Comparison of ENCODE assay signal across 8 cellular contexts in the genomic region with DNA sequence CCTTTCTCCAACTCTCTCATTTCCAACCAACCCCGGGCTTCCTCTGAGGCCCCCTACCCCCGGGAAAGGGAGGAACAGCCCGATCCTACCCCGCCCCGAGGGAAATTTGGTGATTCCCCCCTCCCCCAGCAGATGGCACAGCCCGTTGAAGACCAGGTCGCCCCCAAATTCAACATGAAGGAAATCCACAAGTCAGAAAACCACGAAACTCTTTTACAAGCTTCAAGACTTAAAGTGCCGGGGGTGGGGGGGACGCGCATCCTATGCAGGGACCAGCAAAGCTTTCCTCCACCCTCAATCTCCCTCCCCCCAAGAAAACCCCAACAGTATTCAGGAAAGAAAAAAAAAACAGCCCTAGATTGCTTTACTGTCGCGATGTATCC. TPM values are rescaled to one million over a fixed set of nuclear protein-coding genes. Genes with fewer than 3 reads are reported as not detected.
DNase-seq lines count a peak whose midpoint lies in the region; ATAC-seq and TF ChIP-seq lines count a peak whose summit lies in the region.

No MANE protein-coding gene starts in this region.

- no peaks in the 10 kb centered on the region for H3K27me3 Mint-ChIP-seq in activated CD8-positive, alpha-beta memory T cell treated with anti-CD3 and anti-CD28 coated beads, Interleukin-2, amount 10 ng/mL, durations not matched to agents 7 days and 5 days
- no peaks in the 10 kb centered on the region for H3K27me3 Mint-ChIP-seq in stimulated activated naive CD8-positive, alpha-beta T cell treated with anti-CD3 and anti-CD28 coated beads, Interleukin-15, Interleukin-2, amounts not matched to agents 100 ng/mL and 50 ng/mL, for 24 hours

- H3K9me3 ChIP-seq in WERI-Rb-1 (ENCODE audit: severe bottlenecking): no peaks in the 10 kb centered on the region

- no peak for TF ChIP-seq CTCF in WERI-Rb-1 (IDR thresholded peaks at IDR 0.05; ENCODE audit: low read depth, low read length)

- no peak for ATAC-seq in activated CD8-positive, alpha-beta memory T cell treated with anti-CD3 and anti-CD28 coated beads, Interleukin-2, amount 10 ng/mL, durations not matched to agents 7 days and 5 days

- no peaks in the 10 kb centered on the region for H3K27me3 ChIP-seq in WERI-Rb-1 (ENCODE audit: insufficient read depth, low read depth, severe bottlenecking)

- H3K36me3 ChIP-seq in WERI-Rb-1: peaks cover 48% of the 10 kb centered on the region

- peaks cover 30% of the 10 kb centered on the region for H3K4me1 Mint-ChIP-seq in activated CD8-positive, alpha-beta memory T cell treated with anti-CD3 and anti-CD28 coated beads, Interleukin-2, amount 10 ng/mL, durations not matched to agents 7 days and 5 days
- peaks cover 34% of the 10 kb centered on the region for H3K4me1 Mint-ChIP-seq in stimulated activated naive CD8-positive, alpha-beta T cell treated with anti-CD3 and anti-CD28 coated beads, Interleukin-15, Interleukin-2, amounts not matched to agents 100 ng/mL and 50 ng/mL, for 24 hours (ENCODE audit: low read depth)

- H3K27ac ChIP-seq in WERI-Rb-1: peak overlapping the region; percentile 99

- peak; percentile 52 for DNase-seq in activated CD8-positive, alpha-beta memory T cell treated with anti-CD3 and anti-CD28 coated beads, Interleukin-2, amount 10 ng/mL, durations not matched to agents 7 days and 5 days
- no peak for DNase-seq in activated CD8-positive, alpha-beta memory T cell treated with anti-CD3 and anti-CD28 coated beads, Interleukin-2, amount 50 U/mL, for 4 hours
- DNase-seq in WERI-Rb-1 (no peak), germinal center (ENCODE audit: low spot score) (peak; percentile 31), GM19240 (ENCODE audit: insufficient read length, low spot score) (no peak), SW480 (ENCODE audit: low spot score) (no peak)
- no peak for DNase-seq in activated effector memory CD4-positive, alpha-beta T cell treated with anti-CD3 and anti-CD28 coated beads, Interleukin-2, amount 50 U/mL, for 16 hours

- peak overlapping the region; percentile 84 for H3K4me3 ChIP-seq in WERI-Rb-1 (ENCODE audit: low read depth, low read length)

- CTCF ChIA-PET in activated CD8-positive, alpha-beta memory T cell treated with anti-CD3 and anti-CD28 coated beads, Interleukin-2, amount 10 ng/mL, durations not matched to agents 7 days and 5 days (lab: Charles Lee): interaction anchor here (1.3 to 2.8 kb wide), 7 partner anchors 11 to 206 kb away, joined by 3 to 17 read pairs (median 3); no protein-coding TSS in a partner anchor

- H3K9me3 Mint-ChIP-seq in activated CD8-positive, alpha-beta memory T cell treated with anti-CD3 and anti-CD28 coated beads, Interleukin-2, amount 10 ng/mL, durations not matched to agents 7 days and 5 days (ENCODE audit: low read depth): no peaks in the 10 kb centered on the region
- no peaks in the 10 kb centered on the region for H3K9me3 Mint-ChIP-seq in stimulated activated naive CD8-positive, alpha-beta T cell treated with anti-CD3 and anti-CD28 coated beads, Interleukin-15, Interleukin-2, amounts not matched to agents 100 ng/mL and 50 ng/mL, for 24 hours

- peak overlapping the region; percentile 81 for H3K4me3 Mint-ChIP-seq in activated CD8-positive, alpha-beta memory T cell treated with anti-CD3 and anti-CD28 coated beads, Interleukin-2, amount 10 ng/mL, durations not matched to agents 7 days and 5 days
- H3K4me3 Mint-ChIP-seq in stimulated activated naive CD8-positive, alpha-beta T cell treated with anti-CD3 and anti-CD28 coated beads, Interleukin-15, Interleukin-2, amounts not matched to agents 100 ng/mL and 50 ng/mL, for 24 hours: peak overlapping the region; percentile 91

- peaks cover 4% of the 10 kb centered on the region for H3K36me3 Mint-ChIP-seq in activated CD8-positive, alpha-beta memory T cell treated with anti-CD3 and anti-CD28 coated beads, Interleukin-2, amount 10 ng/mL, durations not matched to agents 7 days and 5 days
- peaks cover 7% of the 10 kb centered on the region for H3K36me3 Mint-ChIP-seq in stimulated activated naive CD8-positive, alpha-beta T cell treated with anti-CD3 and anti-CD28 coated beads, Interleukin-15, Interleukin-2, amounts not matched to agents 100 ng/mL and 50 ng/mL, for 24 hours (ENCODE audit: low read depth)

- H3K27ac Mint-ChIP-seq in activated CD8-positive, alpha-beta memory T cell treated with anti-CD3 and anti-CD28 coated beads, Interleukin-2, amount 10 ng/mL, durations not matched to agents 7 days and 5 days: peak overlapping the region; percentile 76
- H3K27ac Mint-ChIP-seq in stimulated activated naive CD8-positive, alpha-beta T cell treated with anti-CD3 and anti-CD28 coated beads, Interleukin-15, Interleukin-2, amounts not matched to agents 100 ng/mL and 50 ng/mL, for 24 hours: peak overlapping the region; percentile 97

RNA-seq across cellular contexts. Expression of a gene that starts 1.8 kb away (rescaled TPM):
- total RNA-seq in activated CD8-positive, alpha-beta memory T cell treated with anti-CD3 and anti-CD28 coated beads, Interleukin-2, amount 10 ng/mL, durations not matched to agents 7 days and 5 days: 100 to 1,000 TPM; 116 to 124 TPM

RNA-seq across cellular contexts. Expression of a gene that starts 45.4 kb away (rescaled TPM):
- total RNA-seq in activated CD8-positive, alpha-beta memory T cell treated with anti-CD3 and anti-CD28 coated beads, Interleukin-2, amount 10 ng/mL, durations not matched to agents 7 days and 5 days: 100 to 1,000 TPM; 192 to 196 TPM

RNA-seq across cellular contexts. Expression of a gene that starts 58.0 kb away (rescaled TPM):
- 100 to 1,000 TPM in 1 of 2 experiments, 10 to 100 TPM in 1; 87.4 to 101 TPM for total RNA-seq in activated CD8-positive, alpha-beta memory T cell treated with anti-CD3 and anti-CD28 coated beads, Interleukin-2, amount 10 ng/mL, durations not matched to agents 7 days and 5 days

Comparison
In these comparisons a context has a peak if more than half of its experiments do, and no peak if none do; other contexts are left out.
1. DNase-seq: peak in activated CD8-positive, alpha-beta memory T cell treated with anti-CD3 and anti-CD28 coated beads, Interleukin-2, amount 10 ng/mL, durations not matched to agents 7 days and 5 days (single experiment) and germinal center (single experiment); none in activated CD8-positive, alpha-beta memory T cell treated with anti-CD3 and anti-CD28 coated beads, Interleukin-2, amount 50 U/mL, for 4 hours (single experiment), WERI-Rb-1 (single experiment), GM19240 (single experiment), SW480 (single experiment) and activated effector memory CD4-positive, alpha-beta T cell treated with anti-CD3 and anti-CD28 coated beads, Interleukin-2, amount 50 U/mL, for 16 hours (single experiment).